In the genomic region with DNA sequence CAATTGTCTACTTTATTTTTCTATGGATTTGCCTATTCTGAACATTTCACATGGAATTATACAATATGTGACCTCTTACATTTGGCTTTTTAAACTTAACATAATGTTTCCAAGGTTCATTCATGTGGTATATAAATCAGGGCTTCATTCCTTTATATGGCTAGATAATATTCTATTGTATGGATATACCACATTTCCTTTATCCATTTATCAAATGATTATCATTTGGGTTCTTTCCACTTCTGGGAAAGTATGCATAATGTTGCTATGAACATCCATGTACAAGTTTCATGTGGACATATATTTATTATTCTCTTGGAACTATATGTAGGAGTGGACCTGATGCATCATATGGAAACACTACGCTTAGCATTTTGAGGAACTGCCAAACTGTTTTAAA, we compare ENCODE assay signal across 25 cellular contexts.
DNase-seq lines count a peak whose midpoint lies in the region; ATAC-seq, FAIRE-seq and TF ChIP-seq lines count a peak whose summit lies in the region.
"Had no signal": no experiment of that assay in that cellular context is flagged by ENCODE, and none has a peak within 500 bp of the region (broad histone marks: within the 10 kb centered on the region; RNA-seq: fewer than 3 reads in every experiment).

No MANE protein-coding gene starts in this region.

- TF ChIP-seq EP300 in HepG2 (IDR thresholded peaks at IDR 0.05; ENCODE audit: low read depth in 2 of 2, low read length in 2 of 2): no peak
- TF ChIP-seq EP300 in HepG2 (CRISPR knock-in tag; IDR thresholded peaks at IDR 0.05; ENCODE audit: borderline replicate concordance): no peak

- H3K27ac ChIP-seq in right lobe of liver (peak overlapping the region in 2 of 3 donors; percentile 4 to 44), HepG2 (ENCODE audit: extremely low read length, insufficient read depth, low read length) (no peak overlapping the region), foreskin keratinocyte (peak overlapping the region; percentile 64)
- H3K27ac ChIP-seq: BLaER1 had no signal

- POLR2A ChIA-PET in HepG2 (lab: Yijun Ruan, JAX): no interaction called here

- TF ChIP-seq RAD21 in HepG2 (CRISPR knock-in tag; IDR thresholded peaks at IDR 0.05): no peak

- H2AFZ ChIP-seq in HepG2 (ENCODE audit: low read length): no peak overlapping the region

- H3K79me2 ChIP-seq in HepG2 (ENCODE audit: insufficient read depth, low read length): no peaks in the 10 kb centered on the region

- H3K36me3 ChIP-seq in right lobe of liver (no peaks in the 10 kb centered on the region), HepG2 (replicated peaks in 1 of 2; ENCODE audit: control insufficient read depth in 1 of 2, insufficient read depth in 2 of 2, low read length in 2 of 2) (no peaks in the 10 kb centered on the region)
- H3K36me3 ChIP-seq: BE2C, BLaER1 had no signal

- 92% methylated on average over 1 of the region's 1 CpG for WGBS in right lobe of liver (ENCODE audit: insufficient coverage, low coverage, low lambda C conversion rate, missing lambda C conversion rate)
- 25% methylated on average over 1 of the region's 1 CpG for WGBS in HepG2 (ENCODE audit: low lambda C conversion rate)

- TF ChIP-seq CTCF in right lobe of liver (IDR thresholded peaks at IDR 0.05) (no peak), HepG2 (CRISPR knock-in tag; IDR thresholded peaks at IDR 0.05) (no peak), foreskin keratinocyte (conservative IDR thresholded peaks at IDR 0.05) (no peak)

- FAIRE-seq in HepG2 (lab: Jason Lieb, UNC): no peak
- FAIRE-seq: A204.1, GM12878, GM12892, GM18507 had no signal

- CTCF ChIA-PET in HepG2 (lab: Yijun Ruan, JAX; ENCODE audit: low intra/inter-chr PET ratio, low total read pairs): no interaction called here

- intact Hi-C loops in right lobe of liver (cut with DNase I) (no loop called here), HepG2 (cut with micrococcal nuclease; ENCODE audit: unreplicated experiment) (no loop called here)

- in situ Hi-C loops in HepG2 (cut with HindIII; ENCODE audit: extremely low pct_ligation_motif_present, low pct_unique_long_range_greater_than_20kb): no loop called here

- H3K27me3 ChIP-seq in right lobe of liver (no peaks in the 10 kb centered on the region), HepG2 (ENCODE audit: control insufficient read depth in 1 of 2, insufficient read depth in 2 of 2, low read length in 2 of 2) (no peaks in the 10 kb centered on the region), foreskin keratinocyte (no peaks in the 10 kb centered on the region)
- H3K27me3 ChIP-seq: BE2C, BLaER1 had no signal

- DNase-seq in right lobe of liver (no peak), HepG2 (ENCODE audit: low spot score) (no peak), foreskin keratinocyte (no peak), NCI-H748 treated with DMSO at 0.1 percent for 48 hours (lab: John Stamatoyannopoulos, UW) (no peak), T-helper 2 cell (no peak)
- DNase-seq: 8988T; ACHN; BE2C; C1 segment of cervical spinal cord; CD4-positive, alpha-beta memory T cell; CD4-positive, CD25-positive, alpha-beta regulatory T cell; CD8-positive, alpha-beta memory T cell; COR-L47; DMS 273 treated with DMSO at 0.1 percent for 48 hours; DMS153; DMS53; DMS79; DND-41; EL; GDM1 had no signal

- H4K20me1 ChIP-seq in HepG2 (ENCODE audit: insufficient read depth, low read length): no peaks in the 10 kb centered on the region
- H4K20me1 ChIP-seq: BLaER1 had no signal

- H3K9me3 ChIP-seq in right lobe of liver: peaks cover 0 to 4% (median 0%) of the 10 kb centered on the region in 4 donors
- H3K9me3 ChIP-seq in HepG2 (ENCODE audit: low read length): no peaks in the 10 kb centered on the region
- H3K9me3 ChIP-seq: BE2C had no signal

- H3K4me2 ChIP-seq in HepG2 (ENCODE audit: low read depth, low read length): no peak overlapping the region
- H3K4me2 ChIP-seq: BLaER1 had no signal

- BruUV-seq in HepG2 (replicated peaks; lab: Mats Ljungman, UMichigan): no TSS peak

- H3K9ac ChIP-seq in HepG2 (ENCODE audit: insufficient read depth, low read depth, low read length): no peak overlapping the region
- H3K9ac ChIP-seq: BLaER1 had no signal

- peaks cover 0 to 7% (median 2%) of the 10 kb centered on the region in 4 donors for H3K4me1 ChIP-seq in right lobe of liver
- no peaks in the 10 kb centered on the region for H3K4me1 ChIP-seq in HepG2 (ENCODE audit: insufficient read depth, low read length)
- H3K4me1 ChIP-seq in foreskin keratinocyte: peaks cover 13% of the 10 kb centered on the region
- H3K4me1 ChIP-seq: BE2C, BLaER1 had no signal

- no peak overlapping the region for H3K4me3 ChIP-seq in right lobe of liver
- no peak overlapping the region for H3K4me3 ChIP-seq in HepG2 (replicated peaks in 1 of 3; ENCODE audit: insufficient read depth in 1 of 3, low read depth in 2 of 3, low read length in 3 of 3)
- H3K4me3 ChIP-seq: BLaER1, GM12878 had no signal

- TF ChIP-seq POLR2A in right lobe of liver (IDR thresholded peaks at IDR 0.05) (no peak), HepG2 (IDR thresholded peaks at IDR 0.05; ENCODE audit: insufficient read depth in 1 of 2, low read depth in 2 of 2, low read length in 2 of 2) (no peak)

- ATAC-seq in right lobe of liver (no peak), HepG2 (no peak), foreskin keratinocyte (no peak)
- ATAC-seq: GM12878 had no signal

TF ChIP-seq in HepG2, 621 proteins besides CTCF, POLR2A, EP300 and RAD21:
- no peak for TF ChIP-seq ZNF101 (CRISPR knock-in tag; IDR thresholded peaks at IDR 0.05; ENCODE audit: borderline replicate concordance, low read depth)
- no peak for TF ChIP-seq ZNF160 (CRISPR knock-in tag; IDR thresholded peaks at IDR 0.05)
- no peak for TF ChIP-seq ZNF781 (CRISPR knock-in tag; IDR thresholded peaks at IDR 0.05; ENCODE audit: borderline replicate concordance, not compliant biosample characterization)
